ENCODE assay signal across 11 cellular contexts in the genomic region with DNA sequence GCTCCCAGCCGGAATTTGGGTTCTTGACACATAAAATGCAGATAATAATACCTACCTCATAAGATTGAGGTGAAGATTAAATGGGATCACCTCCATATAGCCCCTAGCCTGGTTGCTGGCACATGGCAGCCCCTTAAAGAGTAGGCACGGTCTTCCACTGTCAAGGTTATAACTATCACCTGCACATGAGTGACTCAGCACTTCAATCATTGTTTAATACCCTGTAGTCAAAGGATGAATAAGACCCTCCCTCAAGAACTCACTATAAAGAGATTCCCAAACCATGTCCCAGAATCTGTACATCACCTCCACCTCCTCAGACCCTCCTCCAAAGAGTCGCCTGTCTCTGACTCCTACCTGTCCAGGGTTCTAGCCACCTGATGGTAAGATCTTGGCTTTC. TPM values are rescaled to one million over a fixed set of nuclear protein-coding genes. Genes with fewer than 3 reads are reported as not detected.
A peak's percentile ranks its signal among the peaks of the same experiment; 100 is the strongest.
DNase-seq lines count a peak whose midpoint lies in the region; ATAC-seq, FAIRE-seq and TF ChIP-seq lines count a peak whose summit lies in the region.
"Had no signal": no experiment of that assay in that cellular context is flagged by ENCODE, and none has a peak within 500 bp of the region (broad histone marks: within the 10 kb centered on the region; RNA-seq: fewer than 3 reads in every experiment).

No MANE protein-coding gene starts in this region.

- H3K27ac Mint-ChIP-seq in HFFc6 (peak overlapping the region; percentile 54), astrocyte (ENCODE audit: unreplicated experiment) (peak overlapping the region; percentile 59)
- H3K27ac Mint-ChIP-seq: activated CD4-positive, alpha-beta T cell treated with anti-CD3 and anti-CD28 coated beads, Interleukin-2, amount 10 ng/mL, durations not matched to agents 7 days and 5 days had no signal

- no peak for FAIRE-seq in astrocyte (lab: Jason Lieb, UNC)
- FAIRE-seq: HTR-8/SVneo had no signal

- no peak for TF ChIP-seq CTCF in HFFc6 (IDR thresholded peaks at IDR 0.05)
- TF ChIP-seq CTCF in astrocyte (IDR thresholded peaks at IDR 0.05; ENCODE audit: insufficient read depth, low read depth, low read length) = no peak

- peaks cover 5% of the 10 kb centered on the region; the same call in 1 of the 2 replicates for H3K27me3 Mint-ChIP-seq in HFFc6 (ENCODE audit: insufficient read depth)
- H3K27me3 Mint-ChIP-seq in astrocyte (ENCODE audit: low read depth, unreplicated experiment) = no peaks in the 10 kb centered on the region

- no peak for ATAC-seq in GM19452 (IDR thresholded peaks at IDR 0.05; ENCODE audit: unreplicated experiment)

- peaks cover 75% of the 10 kb centered on the region for H3K4me1 Mint-ChIP-seq in HFFc6 (ENCODE audit: low read depth)
- H3K4me1 Mint-ChIP-seq in astrocyte (ENCODE audit: low read depth, unreplicated experiment) = peaks cover 43% of the 10 kb centered on the region

- H3K79me2 ChIP-seq in astrocyte (ENCODE audit: insufficient read depth, low read length) = peaks cover 16% of the 10 kb centered on the region

- DNase-seq in HFFc6 (no peak), astrocyte (ENCODE audit: low read depth) (no peak), NCI-H1092 (lab: John Stamatoyannopoulos, UW) (no peak)
- DNase-seq: activated CD4-positive, alpha-beta T cell treated with anti-CD3 and anti-CD28 coated beads, Interleukin-2, amount 10 ng/mL, durations not matched to agents 7 days and 5 days; GM23248; NCI-H1105 treated with DMSO at 0.1 percent for 48 hours had no signal

- H3K9ac ChIP-seq in astrocyte (ENCODE audit: low read length) (no peak overlapping the region), skeletal muscle tissue (ENCODE audit: low read depth in 1 of 3, low read length in 3 of 3) (peak overlapping the region in 1 of 3 donors; percentile 28)

- H3K36me3 Mint-ChIP-seq in HFFc6 (ENCODE audit: low read depth) = no peaks in the 10 kb centered on the region
- peaks cover 4% of the 10 kb centered on the region for H3K36me3 Mint-ChIP-seq in astrocyte (ENCODE audit: low read depth, unreplicated experiment)

- no peak overlapping the region for H3K4me2 ChIP-seq in astrocyte (ENCODE audit: low read length)

- no peaks in the 10 kb centered on the region for H3K9me3 ChIP-seq in astrocyte (ENCODE audit: insufficient read depth, low read depth, low read length)
- H3K9me3 ChIP-seq in skeletal muscle tissue (ENCODE audit: control insufficient read depth in 3 of 3, low read length in 3 of 3) = no peaks in the 10 kb centered on the region

- no peak overlapping the region for H2AFZ ChIP-seq in astrocyte (ENCODE audit: low read depth, low read length)
- H2AFZ ChIP-seq: GM23248 had no signal

- no peaks in the 10 kb centered on the region for H3K36me3 ChIP-seq in astrocyte (ENCODE audit: insufficient read depth, low read length)
- no peaks in the 10 kb centered on the region for H3K36me3 ChIP-seq in skeletal muscle tissue (ENCODE audit: control insufficient read depth in 3 of 3, insufficient read depth in 3 of 3, low read length in 3 of 3)

- no peaks in the 10 kb centered on the region for H3K27me3 ChIP-seq in astrocyte (ENCODE audit: insufficient read depth, low read length)
- no peaks in the 10 kb centered on the region for H3K27me3 ChIP-seq in skeletal muscle tissue (ENCODE audit: control insufficient read depth in 3 of 3, insufficient read depth in 3 of 3, low read length in 3 of 3)

- H3K4me3 ChIP-seq in astrocyte (ENCODE audit: insufficient read depth, low read depth, low read length) (no peak overlapping the region), skeletal muscle tissue (ENCODE audit: low read length in 3 of 3) (peak overlapping the region in 2 of 3 donors; percentile 22 to 43)
- H3K4me3 ChIP-seq: GM23248 had no signal

- no peaks in the 10 kb centered on the region for H4K20me1 ChIP-seq in astrocyte (ENCODE audit: insufficient read depth, low read length)

- no peak overlapping the region for H3K27ac ChIP-seq in astrocyte (ENCODE audit: low read depth, low read length)
- H3K27ac ChIP-seq in skeletal muscle tissue (ENCODE audit: low read depth, low read length) = peak overlapping the region; percentile 98

- H3K4me3 Mint-ChIP-seq in HFFc6 = no peak overlapping the region
- no peak overlapping the region for H3K4me3 Mint-ChIP-seq in astrocyte (ENCODE audit: unreplicated experiment)
- H3K4me3 Mint-ChIP-seq: activated CD4-positive, alpha-beta T cell treated with anti-CD3 and anti-CD28 coated beads, Interleukin-2, amount 10 ng/mL, durations not matched to agents 7 days and 5 days had no signal

- peaks cover 56% of the 10 kb centered on the region for H3K4me1 ChIP-seq in astrocyte (ENCODE audit: insufficient read depth, low read length)
- peaks cover 67 to 81% (median 69%) of the 10 kb centered on the region in 3 donors for H3K4me1 ChIP-seq in skeletal muscle tissue (ENCODE audit: control insufficient read depth in 3 of 3, insufficient read depth in 3 of 3, low read length in 3 of 3)

- H3K9me3 Mint-ChIP-seq in HFFc6 (no peaks in the 10 kb centered on the region), astrocyte (ENCODE audit: unreplicated experiment) (no peaks in the 10 kb centered on the region)
- H3K9me3 Mint-ChIP-seq: activated CD4-positive, alpha-beta T cell treated with anti-CD3 and anti-CD28 coated beads, Interleukin-2, amount 10 ng/mL, durations not matched to agents 7 days and 5 days had no signal

RNA-seq across cellular contexts. Expression of a gene that starts 6.5 kb away (rescaled TPM):
- total RNA-seq in HFFc6 (2021; fragmentation: NEBNext Ultra II Directional; extraction: Animal tissue kit (Norgen Biotek cat#: 25700)) = 1,000 to 10,000 TPM; 1,238 to 1,664 (median 1,535) TPM
- 429 and 464 TPM in 2 replicates for total RNA-seq in astrocyte
- 399 TPM for total RNA-seq in skeletal muscle tissue

RNA-seq across cellular contexts. Expression of a gene that starts 25.8 kb away (rescaled TPM):
- 1 to 10 TPM; 1.4 to 3.1 (median 2.2) TPM for total RNA-seq in HFFc6 (2021; fragmentation: NEBNext Ultra II Directional; extraction: Animal tissue kit (Norgen Biotek cat#: 25700))
- 32.9 and 37.6 TPM in 2 replicates for total RNA-seq in astrocyte
- 6.8 TPM for total RNA-seq in skeletal muscle tissue

RNA-seq across cellular contexts. Expression of a gene that starts 45.3 kb away (rescaled TPM):
- 1 to 10 TPM in 2 of 6 experiments, under 1 TPM in 4; 0.71 to 1.1 (median 0.83) TPM for total RNA-seq in HFFc6 (2021; fragmentation: NEBNext Ultra II Directional; extraction: Animal tissue kit (Norgen Biotek cat#: 25700))
- total RNA-seq in astrocyte (0.66 and 1.1 TPM in 2 replicates), skeletal muscle tissue (4.2 TPM)

RNA-seq across cellular contexts. Expression of a gene that starts 47.1 kb away (rescaled TPM):
- total RNA-seq in HFFc6 (2021; fragmentation: NEBNext Ultra II Directional; extraction: Animal tissue kit (Norgen Biotek cat#: 25700)) = not detected
- total RNA-seq in astrocyte = 0.99 and 3.1 TPM in 2 replicates
- not detected for total RNA-seq in skeletal muscle tissue
- total RNA-seq: GM23248, lung microvascular endothelial cell, pulmonary artery endothelial cell had no signal

RNA-seq across cellular contexts. Expression of a gene that starts 53.5 kb away (rescaled TPM):
- total RNA-seq in HFFc6 (2021; fragmentation: NEBNext Ultra II Directional; extraction: Animal tissue kit (Norgen Biotek cat#: 25700)) = 10 to 100 TPM; 48.5 to 73.6 (median 62.5) TPM
- 60.1 and 62.6 TPM in 2 replicates for total RNA-seq in astrocyte
- total RNA-seq in skeletal muscle tissue = 35.0 TPM
